ENCODE assay signal across 1 cellular context in genomic region chrX:153989971-153990655, GRCh38.
TF ChIP-seq lines count a peak whose summit lies in the region.

No MANE protein-coding gene starts in this region.

TF ChIP-seq in HepG2, 621 proteins besides CTCF, POLR2A, EP300 and RAD21:
- TF ChIP-seq ZNF674 (CRISPR knock-in tag; IDR thresholded peaks at IDR 0.05; ENCODE audit: low read depth), result no peak
- TF ChIP-seq ZNF687 (CRISPR knock-in tag; IDR thresholded peaks at IDR 0.05), result peak; percentile 7; the same call in 1 of the 2 replicates
